ENCODE assay signal across 8 cellular contexts in the genomic region with DNA sequence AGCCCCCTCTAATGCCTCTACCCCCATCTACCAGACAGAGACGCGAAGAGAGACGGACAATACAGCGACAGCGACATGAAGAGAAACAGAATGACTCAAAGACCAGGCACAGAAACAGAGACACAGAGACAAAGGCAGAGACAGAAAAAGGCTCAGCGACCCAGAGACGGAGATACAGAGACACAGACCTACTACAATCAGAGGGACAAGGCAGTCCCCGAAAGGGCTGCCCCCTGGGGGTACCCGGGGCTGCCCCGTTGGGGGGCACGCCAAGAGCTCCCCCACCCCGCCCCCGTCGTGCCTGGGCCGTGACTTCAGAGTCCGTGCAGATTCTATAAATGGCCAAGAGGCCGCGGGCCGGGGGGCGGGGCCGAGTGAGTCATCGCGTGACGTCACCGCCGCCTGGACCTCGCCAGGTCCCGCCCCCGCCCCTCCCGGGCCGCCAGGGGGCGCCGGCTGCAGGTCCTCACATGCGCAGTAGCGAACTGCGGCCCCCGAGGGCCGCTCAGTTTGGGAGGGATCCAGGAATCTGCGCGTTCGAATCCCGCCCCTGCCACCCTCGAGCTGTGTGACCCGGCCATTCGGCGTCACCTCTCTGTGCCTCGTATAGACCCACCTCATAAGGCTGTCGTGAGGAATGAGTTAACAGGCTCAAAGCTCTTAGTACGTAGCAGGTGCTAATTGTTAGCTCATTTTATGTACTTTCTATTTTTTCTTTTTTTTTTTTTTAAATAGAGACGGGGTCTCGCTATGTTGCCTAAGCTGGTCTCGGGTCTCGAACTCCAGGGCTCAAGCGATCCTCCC. TPM values are rescaled to one million over a fixed set of nuclear protein-coding genes. Genes with fewer than 3 reads are reported as not detected.
DNase-seq lines count a peak whose midpoint lies in the region; ATAC-seq and TF ChIP-seq lines count a peak whose summit lies in the region.

No MANE protein-coding gene starts in this region.

- no peaks in the 10 kb centered on the region for H3K36me3 Mint-ChIP-seq in central memory CD8-positive, alpha-beta T cell (ENCODE audit: insufficient read depth)

- DNase-seq in EL (peak; percentile 88), NCI-H2227 (lab: John Stamatoyannopoulos, UW; ENCODE audit: unreplicated experiment) (peak; percentile 93), kidney epithelial cell (ENCODE audit: low read depth) (no peak)
- DNase-seq in activated CD4-positive, CD25-positive, alpha-beta regulatory T cell treated with anti-CD3 and anti-CD28 coated beads, Interleukin-2, amount 50 U/mL, for 72 hours = peak; percentile 95
- DNase-seq in central memory CD8-positive, alpha-beta T cell (ENCODE audit: low spot score in 2 of 2) = peak; percentile 69
- peak; percentile 80 to 89 (median 88) for DNase-seq in stimulated activated CD4-positive, alpha-beta T cell treated with anti-CD3 and anti-CD28 coated beads, Interleukin-12 subunit alpha, Interleukin-12 subunit beta, amount 100 ng/mL, for 48 hours (ENCODE audit: low read depth in 2 of 3, low spot score in 1 of 3)

- peak; percentile 49 for ATAC-seq in HG02623 (IDR thresholded peaks at IDR 0.05; ENCODE audit: unreplicated experiment)
- ATAC-seq in central memory CD8-positive, alpha-beta T cell (replicated peaks; ENCODE audit: extremely low read depth, poor library complexity, severe bottlenecking) = peak; percentile 77
- no peak for ATAC-seq in HG03457 (IDR thresholded peaks at IDR 0.05; ENCODE audit: unreplicated experiment)

- H3K27me3 Mint-ChIP-seq in central memory CD8-positive, alpha-beta T cell = peaks cover 24% of the 10 kb centered on the region

- TF ChIP-seq CTCF in kidney epithelial cell (IDR thresholded peaks at IDR 0.05; ENCODE audit: insufficient read depth, low read length, poor library complexity, severe bottlenecking) = peak; percentile 73

- peaks cover 5% of the 10 kb centered on the region for H3K27me3 ChIP-seq in kidney epithelial cell (ENCODE audit: control insufficient read depth, insufficient read depth, low read length)

- H3K4me3 Mint-ChIP-seq in central memory CD8-positive, alpha-beta T cell = peak overlapping the region; percentile 74

- no peaks in the 10 kb centered on the region for H3K36me3 ChIP-seq in kidney epithelial cell (ENCODE audit: control insufficient read depth, insufficient read depth, low read length)

- H3K4me1 Mint-ChIP-seq in central memory CD8-positive, alpha-beta T cell = peaks cover 13% of the 10 kb centered on the region

- peak overlapping the region; percentile 21 for H3K4me3 ChIP-seq in kidney epithelial cell (ENCODE audit: low read depth, low read length)

- no peaks in the 10 kb centered on the region for H3K9me3 Mint-ChIP-seq in central memory CD8-positive, alpha-beta T cell

- peak overlapping the region; percentile 70 for H3K27ac Mint-ChIP-seq in central memory CD8-positive, alpha-beta T cell (ENCODE audit: low read depth)

RNA-seq across cellular contexts. Expression of gene CNN1, which starts 2.7 kb away (rescaled TPM):
- total RNA-seq in kidney epithelial cell = 11.8 and 14.5 TPM in 2 replicates

RNA-seq across cellular contexts. Expression of gene ECSIT, which starts 7.1 kb away (rescaled TPM):
- total RNA-seq in kidney epithelial cell = 37.4 and 40.0 TPM in 2 replicates

RNA-seq across cellular contexts. Expression of gene ELOF1, which starts 23.0 kb away (rescaled TPM):
- total RNA-seq in kidney epithelial cell = 67.3 and 69.6 TPM in 2 replicates

RNA-seq across cellular contexts. Expression of gene ZNF653, which starts 30.4 kb away (rescaled TPM):
- total RNA-seq in kidney epithelial cell = 6.6 and 20.5 TPM in 2 replicates

RNA-seq across cellular contexts. Expression of gene ACP5, which starts 41.5 kb away (rescaled TPM):
- 23.4 and 24.8 TPM in 2 replicates for total RNA-seq in kidney epithelial cell
